ENCODE assay signal across 1 cellular context in genomic region chr11:24635588-24636290, GRCh38.
A peak's percentile ranks its signal among the peaks of the same experiment; 100 is the strongest.
TF ChIP-seq lines count a peak whose summit lies in the region.

No MANE protein-coding gene starts in this region.

TF ChIP-seq in endothelial cell of umbilical vein, 7 proteins besides CTCF, POLR2A, EP300 and RAD21:
- peak; percentile 74 for TF ChIP-seq GATA2 (IDR thresholded peaks at IDR 0.05; ENCODE audit: insufficient read depth, insufficient read length, low read depth, low read length)
- TF ChIP-seq MYC (IDR thresholded peaks at IDR 0.05; ENCODE audit: low read depth, low read length) = no peak
- TF ChIP-seq FOS (IDR thresholded peaks at IDR 0.05; ENCODE audit: borderline replicate concordance, insufficient read depth, low read length) = peak; percentile 20
